ENCODE assay signal across 25 cellular contexts in genomic region chr22:44840611-44841322, GRCh38.
A peak's percentile ranks its signal among the peaks of the same experiment; 100 is the strongest.
DNase-seq lines count a peak whose midpoint lies in the region; ATAC-seq and TF ChIP-seq lines count a peak whose summit lies in the region.
"Had no signal": no experiment of that assay in that cellular context is flagged by ENCODE, and none has a peak within 500 bp of the region (broad histone marks: within the 10 kb centered on the region; RNA-seq: fewer than 3 reads in every experiment).

No MANE protein-coding gene starts in this region.

- no peaks in the 10 kb centered on the region for H3K27me3 Mint-ChIP-seq in mesothelial cell of epicardium (ENCODE audit: low read depth)
- H3K27me3 Mint-ChIP-seq in activated CD4-positive, alpha-beta T cell treated with anti-CD3 and anti-CD28 coated beads, Interleukin-2, amount 10 ng/mL, durations not matched to agents 24 days and 14 days, result no peaks in the 10 kb centered on the region
- H3K27me3 Mint-ChIP-seq in activated CD8-positive, alpha-beta memory T cell treated with anti-CD3 and anti-CD28 coated beads, Interleukin-2, amount 10 ng/mL, durations not matched to agents 7 days and 5 days, result peaks cover 3% of the 10 kb centered on the region

- H3K4me1 ChIP-seq in heart left ventricle, result no peaks in the 10 kb centered on the region
- H3K4me1 ChIP-seq in RWPE2 (ENCODE audit: insufficient read depth, poor library complexity, severe bottlenecking), result no peaks in the 10 kb centered on the region
- no peaks in the 10 kb centered on the region for H3K4me1 ChIP-seq in upper lobe of left lung

- no peak overlapping the region for H3K4me3 ChIP-seq in heart left ventricle
- H3K4me3 ChIP-seq in RWPE2 (ENCODE audit: severe bottlenecking), result no peak overlapping the region
- H3K4me3 ChIP-seq in upper lobe of left lung, result no peak overlapping the region
- H3K4me3 ChIP-seq: GM12878, K562 had no signal

- intact Hi-C loops in Right ventricle myocardium superior (cut with DNase I), result no loop called here
- intact Hi-C loops in heart left ventricle (cut with DNase I), result no loop called here
- intact Hi-C loops in activated CD4-positive, alpha-beta T cell treated with anti-CD3 and anti-CD28 coated beads, Interleukin-2, amount 10 ng/mL, durations not matched to agents 24 days and 14 days (cut with micrococcal nuclease), result no loop called here

- peak overlapping the region; percentile 16 for H3K27ac Mint-ChIP-seq in mesothelial cell of epicardium
- no peak overlapping the region for H3K27ac Mint-ChIP-seq in activated CD4-positive, alpha-beta T cell treated with anti-CD3 and anti-CD28 coated beads, Interleukin-2, amount 10 ng/mL, durations not matched to agents 24 days and 14 days
- H3K27ac Mint-ChIP-seq in activated CD8-positive, alpha-beta memory T cell treated with anti-CD3 and anti-CD28 coated beads, Interleukin-2, amount 10 ng/mL, durations not matched to agents 7 days and 5 days, result no peak overlapping the region
- H3K27ac Mint-ChIP-seq: B cell; CD4-positive, alpha-beta T cell had no signal

- no peak for TF ChIP-seq POLR2A in heart left ventricle (IDR thresholded peaks at IDR 0.05)
- TF ChIP-seq POLR2A in upper lobe of left lung (IDR thresholded peaks at IDR 0.05), result no peak

- H3K36me3 ChIP-seq in heart left ventricle, result no peaks in the 10 kb centered on the region
- H3K36me3 ChIP-seq in RWPE2 (ENCODE audit: low read depth), result peaks cover 5% of the 10 kb centered on the region
- no peaks in the 10 kb centered on the region for H3K36me3 ChIP-seq in upper lobe of left lung

- CTCF ChIA-PET in activated CD8-positive, alpha-beta memory T cell treated with anti-CD3 and anti-CD28 coated beads, Interleukin-2, amount 10 ng/mL, durations not matched to agents 7 days and 5 days (lab: Charles Lee), result no interaction called here

- no peak for ATAC-seq in Right ventricle myocardium superior (ENCODE audit: poor library complexity)
- no peak for ATAC-seq in heart left ventricle
- ATAC-seq in RWPE2 (ENCODE audit: low read depth), result no peak
- ATAC-seq in upper lobe of left lung (ENCODE audit: low FRiP score in 2 of 2), result no peak
- ATAC-seq in activated CD8-positive, alpha-beta memory T cell treated with anti-CD3 and anti-CD28 coated beads, Interleukin-2, amount 10 ng/mL, durations not matched to agents 7 days and 5 days, result no peak
- ATAC-seq: GM12878, K562, PC-3, Right ventricle myocardium inferior had no signal

- DNase-seq in Right ventricle myocardium superior, result peak; percentile 12
- DNase-seq in heart left ventricle, result no peak
- DNase-seq in RWPE2 (ENCODE audit: low spot score), result peak; percentile 19
- no peak for DNase-seq in mesothelial cell of epicardium (ENCODE audit: low spot score in 2 of 2, unreplicated experiment in 2 of 2)
- no peak for DNase-seq in upper lobe of left lung
- DNase-seq in activated CD4-positive, alpha-beta T cell treated with anti-CD3 and anti-CD28 coated beads, Interleukin-2, amount 10 ng/mL, durations not matched to agents 24 days and 14 days, result no peak
- DNase-seq in activated CD8-positive, alpha-beta memory T cell treated with anti-CD3 and anti-CD28 coated beads, Interleukin-2, amount 10 ng/mL, durations not matched to agents 7 days and 5 days, result no peak
- DNase-seq in CD1c-positive myeloid dendritic cell (ENCODE audit: extremely low spot score), result no peak
- DNase-seq: CD4-positive, alpha-beta T cell; GDM1; GOT3; Kasumi-1; NCI-H1105; NCI-H1436 treated with DMSO at 0.1 percent for 48 hours; NCI-H2029; NCI-H446 treated with DMSO at 0.1 percent for 48 hours; NCI-H526; NCI-H82; NK-92 treated with Interleukin-12 subunit alpha and Interleukin-12 subunit beta, amount 100 ng/mL, for 24 hours; PC-3 had no signal

- no peak overlapping the region for H3K27ac ChIP-seq in heart left ventricle
- H3K27ac ChIP-seq in RWPE2 (ENCODE audit: poor library complexity, severe bottlenecking), result no peak overlapping the region
- H3K27ac ChIP-seq in upper lobe of left lung, result no peak overlapping the region
- H3K27ac ChIP-seq: 22Rv1 had no signal

- peaks cover 0 to 14% (median 8%) of the 10 kb centered on the region in 12 donors for H3K9me3 ChIP-seq in heart left ventricle
- peaks cover 11% of the 10 kb centered on the region for H3K9me3 ChIP-seq in RWPE2 (ENCODE audit: severe bottlenecking)
- H3K9me3 ChIP-seq in upper lobe of left lung, result peaks cover 0 to 11% (median 7%) of the 10 kb centered on the region in 4 donors

- peaks cover 6% of the 10 kb centered on the region for H3K9me3 Mint-ChIP-seq in mesothelial cell of epicardium
- H3K9me3 Mint-ChIP-seq in activated CD4-positive, alpha-beta T cell treated with anti-CD3 and anti-CD28 coated beads, Interleukin-2, amount 10 ng/mL, durations not matched to agents 24 days and 14 days, result no peaks in the 10 kb centered on the region
- H3K9me3 Mint-ChIP-seq in activated CD8-positive, alpha-beta memory T cell treated with anti-CD3 and anti-CD28 coated beads, Interleukin-2, amount 10 ng/mL, durations not matched to agents 7 days and 5 days (ENCODE audit: low read depth), result no peaks in the 10 kb centered on the region
- H3K9me3 Mint-ChIP-seq: CD4-positive, alpha-beta T cell had no signal

- H3K4me3 Mint-ChIP-seq in mesothelial cell of epicardium, result no peak overlapping the region
- H3K4me3 Mint-ChIP-seq in activated CD4-positive, alpha-beta T cell treated with anti-CD3 and anti-CD28 coated beads, Interleukin-2, amount 10 ng/mL, durations not matched to agents 24 days and 14 days, result no peak overlapping the region
- no peak overlapping the region for H3K4me3 Mint-ChIP-seq in activated CD8-positive, alpha-beta memory T cell treated with anti-CD3 and anti-CD28 coated beads, Interleukin-2, amount 10 ng/mL, durations not matched to agents 7 days and 5 days
- H3K4me3 Mint-ChIP-seq: B cell; CD4-positive, alpha-beta T cell had no signal

- H3K4me1 Mint-ChIP-seq in mesothelial cell of epicardium, result no peaks in the 10 kb centered on the region
- H3K4me1 Mint-ChIP-seq in activated CD4-positive, alpha-beta T cell treated with anti-CD3 and anti-CD28 coated beads, Interleukin-2, amount 10 ng/mL, durations not matched to agents 24 days and 14 days, result no peaks in the 10 kb centered on the region
- no peaks in the 10 kb centered on the region for H3K4me1 Mint-ChIP-seq in activated CD8-positive, alpha-beta memory T cell treated with anti-CD3 and anti-CD28 coated beads, Interleukin-2, amount 10 ng/mL, durations not matched to agents 7 days and 5 days
- H3K4me1 Mint-ChIP-seq: B cell had no signal

- TF ChIP-seq CTCF in heart left ventricle (IDR thresholded peaks at IDR 0.05), result no peak
- TF ChIP-seq CTCF in RWPE2 (IDR thresholded peaks at IDR 0.05; ENCODE audit: poor library complexity, severe bottlenecking), result no peak
- no peak for TF ChIP-seq CTCF in mesothelial cell of epicardium (IDR thresholded peaks at IDR 0.05; ENCODE audit: unreplicated experiment)
- no peak for TF ChIP-seq CTCF in upper lobe of left lung (IDR thresholded peaks at IDR 0.05)

- 76 to 82% (median 80%) methylated on average over 30 of the region's 30 CpGs for WGBS in heart left ventricle, 4 donors
- 66 to 75% methylated on average over 24 to 30 of the region's 30 CpGs for WGBS in upper lobe of left lung, 2 donors

- no peak for TF ChIP-seq EP300 in upper lobe of left lung (IDR thresholded peaks at IDR 0.05)

- peaks cover 0 to 6% (median 0%) of the 10 kb centered on the region in 9 donors for H3K27me3 ChIP-seq in heart left ventricle
- H3K27me3 ChIP-seq in RWPE2 (ENCODE audit: insufficient read depth, poor library complexity, severe bottlenecking), result no peaks in the 10 kb centered on the region
- H3K27me3 ChIP-seq in upper lobe of left lung, result no peaks in the 10 kb centered on the region

- peaks cover 43% of the 10 kb centered on the region for H3K36me3 Mint-ChIP-seq in mesothelial cell of epicardium
- no peaks in the 10 kb centered on the region for H3K36me3 Mint-ChIP-seq in activated CD4-positive, alpha-beta T cell treated with anti-CD3 and anti-CD28 coated beads, Interleukin-2, amount 10 ng/mL, durations not matched to agents 24 days and 14 days (ENCODE audit: low read depth)
- no peaks in the 10 kb centered on the region for H3K36me3 Mint-ChIP-seq in activated CD8-positive, alpha-beta memory T cell treated with anti-CD3 and anti-CD28 coated beads, Interleukin-2, amount 10 ng/mL, durations not matched to agents 7 days and 5 days

Comparison
In these comparisons a context has a peak if more than half of its experiments do, and no peak if none do; other contexts are left out.
1. DNase-seq: peak in Right ventricle myocardium superior (single experiment) and RWPE2 (single experiment); none in heart left ventricle (0 of 5), mesothelial cell of epicardium (0 of 2), upper lobe of left lung (0 of 2), activated CD4-positive, alpha-beta T cell treated with anti-CD3 and anti-CD28 coated beads, Interleukin-2, amount 10 ng/mL, durations not matched to agents 24 days and 14 days (single experiment), activated CD8-positive, alpha-beta memory T cell treated with anti-CD3 and anti-CD28 coated beads, Interleukin-2, amount 10 ng/mL, durations not matched to agents 7 days and 5 days (single experiment) and CD1c-positive myeloid dendritic cell (single experiment).